Comparison of ENCODE assay signal across 8 cellular contexts in the genomic region with DNA sequence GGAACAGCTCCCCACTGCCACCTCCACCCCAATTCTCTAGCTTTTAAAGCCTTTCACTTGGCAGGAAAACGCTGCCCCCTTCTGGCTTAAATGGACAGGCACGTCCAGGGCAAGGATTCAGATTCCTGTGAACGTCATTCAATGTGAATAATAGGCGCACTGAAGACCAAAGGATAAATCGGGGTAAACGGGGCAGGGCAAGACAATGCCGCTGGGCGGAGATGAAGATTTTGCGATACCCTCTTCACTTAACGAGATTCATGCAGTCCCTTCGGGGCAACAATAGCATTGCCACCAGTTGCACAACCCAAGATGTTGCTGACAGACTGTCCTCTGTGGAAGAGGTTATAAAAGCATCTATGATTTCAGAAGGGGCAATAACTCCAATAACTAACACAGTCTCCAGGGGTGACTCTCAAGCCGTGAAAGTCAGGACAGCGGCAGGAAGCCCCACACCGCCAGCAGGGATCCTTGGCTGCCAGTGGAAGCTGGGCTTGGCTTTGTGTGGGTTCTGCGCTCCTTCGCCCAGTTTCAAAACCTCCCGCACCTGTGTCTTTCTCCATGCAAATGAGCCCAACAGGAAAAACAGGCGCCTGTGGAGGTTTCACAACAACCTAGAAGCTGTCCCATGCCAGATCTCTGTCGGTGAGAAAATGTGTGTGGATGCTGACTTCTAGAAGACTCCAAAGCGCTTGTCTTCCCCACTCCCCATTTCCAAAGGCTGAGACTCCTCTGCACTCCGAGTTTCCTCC.
DNase-seq lines count a peak whose midpoint lies in the region; ATAC-seq and TF ChIP-seq lines count a peak whose summit lies in the region.

No MANE protein-coding gene starts in this region.

- no peak overlapping the region for H3K4me3 Mint-ChIP-seq in activated naive CD8-positive, alpha-beta T cell treated with anti-CD3 and anti-CD28 coated beads, Interleukin-2, amount 50 U/mL, for 24 hours

- no peaks in the 10 kb centered on the region for H3K4me1 Mint-ChIP-seq in activated naive CD8-positive, alpha-beta T cell treated with anti-CD3 and anti-CD28 coated beads, Interleukin-2, amount 50 U/mL, for 24 hours

- ATAC-seq in activated naive CD8-positive, alpha-beta T cell treated with anti-CD3 and anti-CD28 coated beads, Interleukin-2, amount 50 U/mL, for 24 hours = no peak
- ATAC-seq in GM18858 (IDR thresholded peaks at IDR 0.05; ENCODE audit: unreplicated experiment) (no peak), GM19397 (IDR thresholded peaks at IDR 0.05; ENCODE audit: unreplicated experiment) (no peak)

- no peak overlapping the region for H3K27ac Mint-ChIP-seq in activated naive CD8-positive, alpha-beta T cell treated with anti-CD3 and anti-CD28 coated beads, Interleukin-2, amount 50 U/mL, for 24 hours

- peak; percentile 96 for TF ChIP-seq CTCF in LNCaP clone FGC (IDR thresholded peaks at IDR 0.05; ENCODE audit: control insufficient read depth, extremely low read depth, insufficient read depth)

- H3K4me3 ChIP-seq in LNCaP clone FGC (ENCODE audit: low read depth, low read length) = no peak overlapping the region

- peaks cover 45% of the 10 kb centered on the region for H3K27me3 Mint-ChIP-seq in activated naive CD8-positive, alpha-beta T cell treated with anti-CD3 and anti-CD28 coated beads, Interleukin-2, amount 50 U/mL, for 24 hours

- peak; percentile 35 to 49 for DNase-seq in SHP77 (lab: John Stamatoyannopoulos, UW)
- no peak for DNase-seq in SHP77 treated with DMSO at 0.1 percent for 48 hours (lab: John Stamatoyannopoulos, UW)
- DNase-seq in LNCaP clone FGC (ENCODE audit: low read depth) = peak; percentile 18
- DNase-seq in activated naive CD8-positive, alpha-beta T cell treated with anti-CD3 and anti-CD28 coated beads, Interleukin-2, amount 50 U/mL, for 24 hours = peak; percentile 12
- peak; percentile 70 for DNase-seq in iPS-NIHi11 (ENCODE audit: low spot score)
- DNase-seq in ureter (ENCODE audit: low spot score) = peak; percentile 78

- H3K9me3 Mint-ChIP-seq in activated naive CD8-positive, alpha-beta T cell treated with anti-CD3 and anti-CD28 coated beads, Interleukin-2, amount 50 U/mL, for 24 hours = no peaks in the 10 kb centered on the region

- no peaks in the 10 kb centered on the region for H3K36me3 Mint-ChIP-seq in activated naive CD8-positive, alpha-beta T cell treated with anti-CD3 and anti-CD28 coated beads, Interleukin-2, amount 50 U/mL, for 24 hours (ENCODE audit: low read depth)
